Comparison of ENCODE assay signal across 33 cellular contexts in genomic region chr18:44497294-44497693, GRCh38.
"Had no signal": no experiment of that assay in that cellular context is flagged by ENCODE, and none has a peak within 500 bp of the region (broad histone marks: within the 10 kb centered on the region; RNA-seq: fewer than 3 reads in every experiment).

No MANE protein-coding gene starts in this region.

- H3K4me1 ChIP-seq: body of pancreas, breast epithelium, SJSA1 had no signal

- H3K36me3 ChIP-seq: breast epithelium, SJSA1 had no signal

- H3K4me3 Mint-ChIP-seq: activated CD4-positive, alpha-beta T cell treated with anti-CD3 and anti-CD28 coated beads for 36 hours; activated CD4-positive, alpha-beta T cell treated with anti-CD3 and anti-CD28 coated beads, Interleukin-2, amount 10 ng/mL, durations not matched to agents 7 days and 5 days; activated CD8-positive, alpha-beta T cell treated with anti-CD3 and anti-CD28 coated beads, Interleukin-2, amount 10 ng/mL, durations not matched to agents 7 days and 5 days; activated naive CD4-positive, alpha-beta T cell treated with anti-CD3 and anti-CD28 coated beads, Interleukin-2, amount 50 U/mL, for 24 hours; activated naive CD8-positive, alpha-beta T cell treated with anti-CD3 and anti-CD28 coated beads, Interleukin-2, amount 10 ng/mL, durations not matched to agents 7 days and 5 days; activated T-cell treated with anti-CD3 and anti-CD28 coated beads, Interleukin-2, amount 50 U/mL, for 24 hours; T-helper 1 cell treated with Interleukin-12 subunit alpha and Interleukin-12 subunit beta and Interleukin-4 antibody, amounts not matched to agents 30 μg/mL and 1 μg/mL, for 36 hours; T-helper 2 cell treated with Interferon-gamma antibody and Interleukin-4, amounts not matched to agents 5 μg/mL and 100 μg/mL, for 36 hours had no signal

- H3K4me2 ChIP-seq: KMS-11, SK-N-SH had no signal

- H3K9ac ChIP-seq: KMS-11, SK-N-SH had no signal

- H3K9me3 Mint-ChIP-seq: activated CD4-positive, alpha-beta T cell treated with anti-CD3 and anti-CD28 coated beads, Interleukin-2, amount 10 ng/mL, durations not matched to agents 7 days and 5 days; activated naive CD4-positive, alpha-beta T cell treated with anti-CD3 and anti-CD28 coated beads, Interleukin-2, amount 50 U/mL, for 24 hours; activated T-helper 2 cell treated with anti-CD3 and anti-CD28 coated beads, Interferon-gamma antibody, Interleukin-2, Interleukin-4, amounts not matched to agents 10 μg/mL and 5 μg/mL and 100 μg/mL, durations not matched to agents 14 hours and 24 hours and 36 hours; T-helper 1 cell treated with Interleukin-12 subunit alpha and Interleukin-12 subunit beta and Interleukin-4 antibody, amounts not matched to agents 30 μg/mL and 1 μg/mL, for 36 hours; T-helper 2 cell treated with Interferon-gamma antibody and Interleukin-4, amounts not matched to agents 5 μg/mL and 100 μg/mL, for 36 hours had no signal

- H3K36me3 Mint-ChIP-seq: activated naive CD4-positive, alpha-beta T cell treated with anti-CD3 and anti-CD28 coated beads, Interleukin-2, amount 50 U/mL, for 24 hours had no signal

- H3K27me3 ChIP-seq: body of pancreas, breast epithelium, SJSA1 had no signal

- H3K4me3 ChIP-seq: body of pancreas, breast epithelium, SJSA1 had no signal

- H3K9me3 ChIP-seq: body of pancreas, breast epithelium, SJSA1, SK-N-SH had no signal

- ATAC-seq: activated CD4-positive, alpha-beta T cell treated with anti-CD3 and anti-CD28 coated beads for 36 hours; activated CD4-positive, CD25-positive, alpha-beta regulatory T cell treated with anti-CD3 and anti-CD28 coated beads, Interleukin-2, amount 50 U/mL, for 24 hours; activated CD8-positive, alpha-beta T cell treated with anti-CD3 and anti-CD28 coated beads, Interleukin-2, amount 10 ng/mL, durations not matched to agents 7 days and 5 days; body of pancreas; Panc1 had no signal

- H3K27me3 Mint-ChIP-seq: activated CD4-positive, alpha-beta T cell treated with anti-CD3 and anti-CD28 coated beads for 36 hours; activated CD4-positive, alpha-beta T cell treated with anti-CD3 and anti-CD28 coated beads, Interleukin-2, amount 10 ng/mL, durations not matched to agents 7 days and 5 days; activated naive CD4-positive, alpha-beta T cell treated with anti-CD3 and anti-CD28 coated beads, Interleukin-2, amount 50 U/mL, for 24 hours; activated T-cell treated with anti-CD3 and anti-CD28 coated beads, Interleukin-2, amount 50 U/mL, for 24 hours had no signal

- DNase-seq: activated CD4-positive, alpha-beta T cell treated with anti-CD3 and anti-CD28 coated beads for 36 hours; activated CD4-positive, alpha-beta T cell treated with anti-CD3 and anti-CD28 coated beads, Interleukin-2, amount 10 ng/mL, durations not matched to agents 7 days and 5 days; activated CD4-positive, alpha-beta T cell treated with anti-CD3 and anti-CD28 coated beads, Interleukin-2, amount 50 U/mL, for 48 hours; activated CD8-positive, alpha-beta T cell treated with anti-CD3 and anti-CD28 coated beads, Interleukin-2, amount 10 ng/mL, durations not matched to agents 7 days and 5 days; activated gamma-delta T cell; activated naive CD4-positive, alpha-beta T cell treated with Interleukin-2 at 50 U/mL for 16 hours; activated naive CD8-positive, alpha-beta T cell treated with anti-CD3 and anti-CD28 coated beads, Interleukin-2, amount 10 ng/mL, durations not matched to agents 7 days and 5 days; activated T-cell treated with anti-CD3 and anti-CD28 coated beads, Interleukin-2, amount 50 U/mL, for 24 hours; amygdala; body of pancreas; MM.1S; MV-4-11; NCI-H1092; NCI-H146; NCI-H187; NCI-H2029 treated with DMSO at 0.1 percent for 48 hours; NCI-H2107; NCI-H2171; NCI-H446; NCI-H524; NCI-H69; RPMI8226; SHP77 treated with DMSO at 0.1 percent for 48 hours; SK-N-SH had no signal

- H3K27ac ChIP-seq: body of pancreas, breast epithelium, KMS-11, SJSA1 had no signal

- H3K27ac Mint-ChIP-seq: activated CD4-positive, alpha-beta T cell treated with anti-CD3 and anti-CD28 coated beads for 36 hours; activated CD4-positive, alpha-beta T cell treated with anti-CD3 and anti-CD28 coated beads, Interleukin-2, amount 10 ng/mL, durations not matched to agents 7 days and 5 days; activated CD8-positive, alpha-beta T cell treated with anti-CD3 and anti-CD28 coated beads, Interleukin-2, amount 10 ng/mL, durations not matched to agents 7 days and 5 days; activated naive CD4-positive, alpha-beta T cell treated with anti-CD3 and anti-CD28 coated beads, Interleukin-2, amount 50 U/mL, for 24 hours; activated naive CD8-positive, alpha-beta T cell treated with anti-CD3 and anti-CD28 coated beads, Interleukin-2, amount 10 ng/mL, durations not matched to agents 7 days and 5 days; activated T-cell treated with anti-CD3 and anti-CD28 coated beads, Interleukin-2, amount 50 U/mL, for 24 hours; activated T-helper 2 cell treated with anti-CD3 and anti-CD28 coated beads, Interferon-gamma antibody, Interleukin-2, Interleukin-4, amounts not matched to agents 10 μg/mL and 5 μg/mL and 100 μg/mL, durations not matched to agents 14 hours and 24 hours and 36 hours; T-helper 1 cell treated with Interleukin-12 subunit alpha and Interleukin-12 subunit beta and Interleukin-4 antibody, amounts not matched to agents 30 μg/mL and 1 μg/mL, for 36 hours; T-helper 2 cell treated with Interferon-gamma antibody and Interleukin-4, amounts not matched to agents 5 μg/mL and 100 μg/mL, for 36 hours had no signal

- H3K4me1 Mint-ChIP-seq: activated naive CD4-positive, alpha-beta T cell treated with anti-CD3 and anti-CD28 coated beads, Interleukin-2, amount 50 U/mL, for 24 hours had no signal
